In genomic region chr6:123439371-123439770, GRCh38 we compare ENCODE assay signal across 25 cellular contexts.
"Had no signal": no experiment of that assay in that cellular context is flagged by ENCODE, and none has a peak within 500 bp of the region (broad histone marks: within the 10 kb centered on the region; RNA-seq: fewer than 3 reads in every experiment).

No MANE protein-coding gene starts in this region.

- H3K27ac Mint-ChIP-seq: natural killer cell treated with Interleukin-12 subunit alpha and Interleukin-12 subunit beta and Interleukin-15 and Interleukin-18, amount 100 ng/mL, for 72 hours; neural progenitor cell had no signal

- H3K9ac ChIP-seq: neural progenitor cell had no signal

- H3K27me3 ChIP-seq: foreskin keratinocyte, neural progenitor cell, sigmoid colon, stomach, transverse colon had no signal

- DNase-seq: cerebellar nuclear complex; dermis blood vessel endothelial cell; erythroblast; foreskin keratinocyte; head of caudate nucleus; hypothalamus; kidney glomerular epithelial cell; mesenchymal stem cell; midbrain; occipital lobe; pancreas; retina; sigmoid colon; stimulated activated CD4-positive, alpha-beta T cell treated with anti-CD3 and anti-CD28 coated beads, Interleukin-12 subunit alpha, Interleukin-12 subunit beta, amount 100 ng/mL, for 4 hours; stimulated activated naive CD4-positive, alpha-beta T cell; stomach; substantia nigra; transverse colon had no signal

- H3K36me3 ChIP-seq: neural progenitor cell, pancreas, prostate gland, sigmoid colon, stomach, thoracic aorta, transverse colon had no signal

- ATAC-seq: foreskin keratinocyte; left lobe of liver; natural killer cell treated with Interleukin-12 subunit alpha and Interleukin-12 subunit beta and Interleukin-15 and Interleukin-18, amount 100 ng/mL, for 72 hours; pancreas had no signal

- H3K4me3 Mint-ChIP-seq: natural killer cell treated with Interleukin-12 subunit alpha and Interleukin-12 subunit beta and Interleukin-15 and Interleukin-18, amount 100 ng/mL, for 72 hours; neural progenitor cell had no signal

- H3K4me3 ChIP-seq: lung, neural progenitor cell, pancreas, prostate gland, sigmoid colon, skin epidermis, stomach, thoracic aorta, transverse colon had no signal

- H3K27ac ChIP-seq: foreskin keratinocyte, neural progenitor cell, pancreas, prostate gland, sigmoid colon, skin epidermis, stomach, thoracic aorta, transverse colon had no signal

- H3K4me1 Mint-ChIP-seq: neural progenitor cell had no signal

- H3K9me3 ChIP-seq: pancreas, prostate gland, sigmoid colon, stomach, thoracic aorta, transverse colon had no signal

- H2AFZ ChIP-seq: neural progenitor cell had no signal

- H3K4me2 ChIP-seq: neural progenitor cell had no signal

- H3K4me1 ChIP-seq: foreskin keratinocyte, neural progenitor cell, pancreas, prostate gland, sigmoid colon, stomach, transverse colon had no signal

- H3K36me3 Mint-ChIP-seq: natural killer cell treated with Interleukin-12 subunit alpha and Interleukin-12 subunit beta and Interleukin-15 and Interleukin-18, amount 100 ng/mL, for 72 hours; neural progenitor cell had no signal

- H3K27me3 Mint-ChIP-seq: natural killer cell treated with Interleukin-12 subunit alpha and Interleukin-12 subunit beta and Interleukin-15 and Interleukin-18, amount 100 ng/mL, for 72 hours had no signal
